Comparison of ENCODE assay signal across 32 cellular contexts in genomic region chr21:45213392-45213791, GRCh38.
"Had no signal": no experiment of that assay in that cellular context is flagged by ENCODE, and none has a peak within 500 bp of the region (broad histone marks: within the 10 kb centered on the region; RNA-seq: fewer than 3 reads in every experiment).

No MANE protein-coding gene starts in this region.

- H3K4me3 ChIP-seq: coronary artery, dorsolateral prefrontal cortex had no signal

- ATAC-seq: activated CD4-positive, CD25-positive, alpha-beta regulatory T cell treated with anti-CD3 and anti-CD28 coated beads, Interleukin-2, amount 50 U/mL, for 24 hours; activated CD8-positive, alpha-beta T cell treated with anti-CD3 and anti-CD28 coated beads, Interleukin-2, amount 10 ng/mL, durations not matched to agents 7 days and 5 days; activated T-cell treated with anti-CD3 and anti-CD28 coated beads, Interleukin-2, amount 50 U/mL, for 4 hours; activated T-helper 17 cell treated with anti-CD3 and anti-CD28 coated beads, Interleukin-2, amount 50 U/mL, for 72 hours; esophagus mucosa had no signal

- H3K27me3 Mint-ChIP-seq: activated B cell treated with CpG ODN at 0.5 μM for 24 hours; activated CD4-positive, alpha-beta memory T cell treated with anti-CD3 and anti-CD28 coated beads for 36 hours; activated CD4-positive, alpha-beta T cell treated with anti-CD3 and anti-CD28 coated beads, Interleukin-2, amount 10 ng/mL, durations not matched to agents 24 days and 14 days; activated naive CD8-positive, alpha-beta T cell; activated T-helper 17 cell treated with anti-CD3 and anti-CD28 coated beads, Interleukin-2, amount 50 U/mL, for 72 hours; central memory CD8-positive, alpha-beta T cell had no signal

- H3K27ac Mint-ChIP-seq: activated B cell treated with CpG ODN at 0.5 μM for 24 hours; activated CD4-positive, alpha-beta memory T cell treated with anti-CD3 and anti-CD28 coated beads for 36 hours; activated CD4-positive, alpha-beta T cell treated with anti-CD3 and anti-CD28 coated beads, Interleukin-2, amount 10 ng/mL, durations not matched to agents 24 days and 14 days; activated CD8-positive, alpha-beta T cell treated with anti-CD3 and anti-CD28 coated beads, Interleukin-2, amount 10 ng/mL, durations not matched to agents 7 days and 5 days; activated naive CD8-positive, alpha-beta T cell; activated T-helper 17 cell treated with anti-CD3 and anti-CD28 coated beads, Interleukin-2, amount 50 U/mL, for 72 hours; dendritic cell treated with granulocyte-macrophage colony-stimulating factor and Interleukin-4, amounts not matched to agents 40 ng/mL and 50 ng/mL, for 4 days; endodermal cell had no signal

- H3K27me3 ChIP-seq: brain microvascular endothelial cell, dorsolateral prefrontal cortex had no signal

- H3K27ac ChIP-seq: brain microvascular endothelial cell, coronary artery, dorsolateral prefrontal cortex, VCaP had no signal

- FAIRE-seq: astrocyte, bronchial epithelial cell, frontal cortex, TTC549 had no signal

- H3K4me3 Mint-ChIP-seq: activated B cell treated with CpG ODN at 0.5 μM for 24 hours; activated CD4-positive, alpha-beta memory T cell treated with anti-CD3 and anti-CD28 coated beads for 36 hours; activated CD4-positive, alpha-beta T cell treated with anti-CD3 and anti-CD28 coated beads, Interleukin-2, amount 10 ng/mL, durations not matched to agents 24 days and 14 days; activated CD8-positive, alpha-beta T cell treated with anti-CD3 and anti-CD28 coated beads, Interleukin-2, amount 10 ng/mL, durations not matched to agents 7 days and 5 days; activated naive CD8-positive, alpha-beta T cell; activated T-cell treated with anti-CD3 and anti-CD28 coated beads, Interleukin-2, amount 50 U/mL, for 4 hours; activated T-helper 17 cell treated with anti-CD3 and anti-CD28 coated beads, Interleukin-2, amount 50 U/mL, for 72 hours; central memory CD8-positive, alpha-beta T cell; dendritic cell treated with granulocyte-macrophage colony-stimulating factor and Interleukin-4, amounts not matched to agents 40 ng/mL and 50 ng/mL, for 4 days; endodermal cell had no signal

- DNase-seq: activated B cell treated with CpG ODN at 0.5 μM for 24 hours; activated CD4-positive, alpha-beta memory T cell treated with anti-CD3 and anti-CD28 coated beads for 36 hours; activated CD4-positive, alpha-beta T cell treated with anti-CD3 and anti-CD28 coated beads, Interleukin-2, amount 10 ng/mL, durations not matched to agents 24 days and 14 days; activated CD8-positive, alpha-beta memory T cell treated with anti-CD3 and anti-CD28 coated beads, Interleukin-2, amount 50 U/mL, for 48 hours; activated CD8-positive, alpha-beta T cell treated with anti-CD3 and anti-CD28 coated beads, Interleukin-2, amount 10 ng/mL, durations not matched to agents 7 days and 5 days; activated effector memory CD4-positive, alpha-beta T cell treated with Interleukin-2 at 50 U/mL for 16 hours; activated gamma-delta T cell treated with Interleukin-2 at 50 U/mL for 16 hours; activated naive CD4-positive, alpha-beta T cell treated with anti-CD3 and anti-CD28 coated beads, Interleukin-2, amount 50 U/mL, for 16 hours; activated naive CD4-positive, alpha-beta T cell treated with Interleukin-2 at 50 U/mL for 16 hours; activated T-cell treated with anti-CD3 and anti-CD28 coated beads for 4 hours; activated T-cell treated with anti-CD3 and anti-CD28 coated beads, Interleukin-2, amount 50 U/mL, for 4 hours; amniotic stem cell; anterior cingulate cortex; brain microvascular endothelial cell; dorsolateral prefrontal cortex; effector memory CD4-positive, alpha-beta T cell; endodermal cell; foreskin fibroblast; head of caudate nucleus; T-helper 2 cell had no signal
